In genomic region chr22:35258144-35258988, GRCh38 we compare ENCODE assay signal across 8 cellular contexts. TPM values are rescaled to one million over a fixed set of nuclear protein-coding genes. Genes with fewer than 3 reads are reported as not detected.
DNase-seq lines count a peak whose midpoint lies in the region; ATAC-seq lines count a peak whose summit lies in the region.

No MANE protein-coding gene starts in this region.

- peak; percentile 45 for DNase-seq in NCI-H1092 treated with DMSO at 0.1 percent for 48 hours (lab: John Stamatoyannopoulos, UW)
- no peak for DNase-seq in NCI-H1092 (lab: John Stamatoyannopoulos, UW)
- peak; percentile 8 for DNase-seq in MG63
- peak; percentile 59 for DNase-seq in astrocyte of the hippocampus (ENCODE audit: low read depth, low spot score)
- peak; percentile 6 for DNase-seq in inferior parietal cortex (ENCODE audit: extremely low spot score)
- DNase-seq in stimulated activated CD8-positive, alpha-beta memory T cell treated with anti-CD3 and anti-CD28 coated beads, Interleukin-4, amount 100 ng/mL, for 48 hours = peak; percentile 41

- no peak for ATAC-seq in HG03097 (IDR thresholded peaks at IDR 0.05; ENCODE audit: low FRiP score, unreplicated experiment)
- no peak for ATAC-seq in HG03571 (IDR thresholded peaks at IDR 0.05; ENCODE audit: unreplicated experiment)

- H3K4me3 ChIP-seq in MG63 = peak overlapping the region; percentile 91

- H3K9me3 ChIP-seq in MG63 = no peaks in the 10 kb centered on the region

- H3K36me3 ChIP-seq in MG63 = peaks cover 29% of the 10 kb centered on the region

- H3K27me3 ChIP-seq in MG63 = no peaks in the 10 kb centered on the region

RNA-seq across cellular contexts. Expression of gene HMGXB4, which starts 1.1 kb away (rescaled TPM):
- total RNA-seq in MG63 (2014; rRNA removed; shearing (Covaris generic); ENCODE audit: low replicate concordance) = 19.8 and 39.3 TPM in 2 replicates

RNA-seq across cellular contexts. Expression of gene TOM1, which starts 41.3 kb away (rescaled TPM):
- total RNA-seq in MG63 (2014; rRNA removed; shearing (Covaris generic); ENCODE audit: low replicate concordance) = 18.1 and 19.2 TPM in 2 replicates
